In the genomic region with DNA sequence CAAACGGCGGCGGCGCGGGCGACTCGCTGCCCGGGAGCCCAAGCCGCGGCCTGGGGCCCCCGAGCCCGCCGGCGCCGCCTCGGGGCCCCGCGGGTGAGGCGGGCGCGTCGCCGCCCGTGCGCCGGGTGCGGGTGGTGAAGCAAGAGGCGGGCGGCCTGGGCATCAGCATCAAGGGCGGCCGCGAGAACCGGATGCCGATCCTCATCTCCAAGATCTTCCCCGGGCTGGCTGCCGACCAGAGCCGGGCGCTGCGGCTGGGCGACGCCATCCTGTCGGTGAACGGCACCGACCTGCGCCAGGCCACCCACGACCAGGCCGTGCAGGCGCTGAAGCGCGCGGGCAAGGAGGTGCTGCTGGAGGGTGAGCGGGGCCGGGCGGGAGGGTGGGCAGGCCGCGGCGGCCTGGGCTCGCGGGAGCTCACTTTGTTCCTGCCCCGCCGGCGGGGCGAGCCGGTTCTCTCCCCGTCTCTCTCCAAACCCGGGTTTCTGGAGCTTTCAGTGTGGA, we compare ENCODE assay signal across 8 cellular contexts.
DNase-seq lines count a peak whose midpoint lies in the region; ATAC-seq lines count a peak whose summit lies in the region.

No MANE protein-coding gene starts in this region.

- H3K4me1 Mint-ChIP-seq in memory B cell = peaks cover 26% of the 10 kb centered on the region

- H3K36me3 Mint-ChIP-seq in memory B cell = peaks cover 3% of the 10 kb centered on the region

- DNase-seq in COR-L47 (lab: John Stamatoyannopoulos, UW) (peak; percentile 25), HuH-7 (ENCODE audit: low spot score) (peak; percentile 70), ecto neural progenitor cell (ENCODE audit: low spot score) (peak; percentile 81), memory B cell (ENCODE audit: low spot score in 2 of 2) (peak; percentile 24 to 58), GOT3 (lab: John Stamatoyannopoulos, UW) (no peak)
- DNase-seq in activated CD4-positive, alpha-beta T cell treated with anti-CD3 and anti-CD28 coated beads, Interleukin-2, amount 50 U/mL, for 1 hour = peak; percentile 28
- peak; percentile 19 for DNase-seq in stimulated activated CD8-positive, alpha-beta memory T cell treated with anti-CD3 and anti-CD28 coated beads, Interleukin-4, amount 100 ng/mL, for 24 hours (ENCODE audit: low read depth)

- peak overlapping the region; percentile 88 for H3K4me3 Mint-ChIP-seq in memory B cell

- peak; percentile 29 for ATAC-seq in GM21367 (IDR thresholded peaks at IDR 0.05; ENCODE audit: unreplicated experiment)
- ATAC-seq in memory B cell (ENCODE audit: low read depth) = peak; percentile 19

- H3K9me3 Mint-ChIP-seq in memory B cell = no peaks in the 10 kb centered on the region

- H3K27me3 Mint-ChIP-seq in memory B cell = no peaks in the 10 kb centered on the region

- peak overlapping the region; percentile 79 for H3K27ac Mint-ChIP-seq in memory B cell
